In the genomic region with DNA sequence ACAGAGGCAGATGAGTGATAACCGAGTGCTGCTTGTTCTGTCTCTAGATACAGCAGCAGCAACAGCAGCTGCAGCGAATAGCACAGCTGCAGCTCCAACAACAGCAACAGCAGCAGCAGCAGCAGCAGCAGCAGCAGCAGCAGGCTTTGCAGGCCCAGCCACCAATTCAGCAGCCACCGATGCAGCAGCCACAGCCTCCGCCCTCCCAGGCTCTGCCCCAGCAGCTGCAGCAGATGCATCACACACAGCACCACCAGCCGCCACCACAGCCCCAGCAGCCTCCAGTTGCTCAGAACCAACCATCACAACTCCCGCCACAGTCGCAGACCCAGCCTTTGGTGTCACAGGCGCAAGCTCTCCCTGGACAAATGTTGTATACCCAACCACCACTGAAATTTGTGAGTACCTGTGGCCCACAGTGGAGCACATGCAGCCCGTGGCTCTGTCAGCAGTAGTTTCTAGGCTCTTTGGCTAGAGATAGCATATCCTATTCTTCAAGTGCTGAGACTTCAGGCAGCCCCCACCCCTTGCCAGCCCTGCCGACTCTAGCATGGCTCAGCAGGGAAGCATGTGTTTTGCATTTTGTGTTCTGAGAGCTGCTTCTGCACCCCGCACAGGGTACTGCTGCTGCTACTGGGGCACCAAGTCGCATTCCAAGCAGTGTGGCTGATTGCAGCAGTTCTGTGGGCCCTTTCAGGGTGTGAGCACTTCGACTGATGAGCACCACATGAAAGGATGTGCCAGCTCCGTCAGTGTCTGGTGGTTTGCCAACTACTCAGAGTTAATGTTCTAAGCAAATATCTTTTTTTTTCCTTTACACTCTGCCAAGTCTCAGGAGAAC, we compare ENCODE assay signal across 8 cellular contexts. TPM values are rescaled to one million over a fixed set of nuclear protein-coding genes. Genes with fewer than 3 reads are reported as not detected.
A peak's percentile ranks its signal among the peaks of the same experiment; 100 is the strongest.
DNase-seq lines count a peak whose midpoint lies in the region; ATAC-seq and TF ChIP-seq lines count a peak whose summit lies in the region.

No MANE protein-coding gene starts in this region.

- peak; percentile 15 for ATAC-seq in activated T-helper 17 cell treated with anti-CD3 and anti-CD28 coated beads, Interleukin-2, amount 50 U/mL, for 72 hours (replicated peaks)
- ATAC-seq in foreskin keratinocyte (peak; percentile 6), HG02981 (IDR thresholded peaks at IDR 0.05; ENCODE audit: unreplicated experiment) (no peak), HG02885 (IDR thresholded peaks at IDR 0.05; ENCODE audit: poor library complexity, unreplicated experiment) (no peak)
- ATAC-seq in stimulated activated naive B cell treated with anti-CD40 and anti-IgM and Interleukin-4, amounts not matched to agents 10 μg/mL and 1 μg/mL and 100 μg/mL, for 72 hours (replicated peaks) = no peak

- no peaks in the 10 kb centered on the region for H3K27me3 Mint-ChIP-seq in activated T-helper 17 cell treated with anti-CD3 and anti-CD28 coated beads, Interleukin-2, amount 50 U/mL, for 72 hours
- H3K27me3 Mint-ChIP-seq in stimulated activated naive B cell treated with anti-CD40 and anti-IgM and Interleukin-4, amounts not matched to agents 10 μg/mL and 1 μg/mL and 100 μg/mL, for 72 hours = no peaks in the 10 kb centered on the region

- peak overlapping the region; percentile 62 for H3K4me3 Mint-ChIP-seq in activated T-helper 17 cell treated with anti-CD3 and anti-CD28 coated beads, Interleukin-2, amount 50 U/mL, for 72 hours
- no peak overlapping the region for H3K4me3 Mint-ChIP-seq in stimulated activated naive B cell treated with anti-CD40 and anti-IgM and Interleukin-4, amounts not matched to agents 10 μg/mL and 1 μg/mL and 100 μg/mL, for 72 hours

- no peaks in the 10 kb centered on the region for H3K9me3 Mint-ChIP-seq in activated T-helper 17 cell treated with anti-CD3 and anti-CD28 coated beads, Interleukin-2, amount 50 U/mL, for 72 hours
- no peaks in the 10 kb centered on the region for H3K9me3 Mint-ChIP-seq in stimulated activated naive B cell treated with anti-CD40 and anti-IgM and Interleukin-4, amounts not matched to agents 10 μg/mL and 1 μg/mL and 100 μg/mL, for 72 hours

- H3K27ac ChIP-seq in foreskin keratinocyte (no peak overlapping the region), testis (no peak overlapping the region)

- TF ChIP-seq POLR2A in testis (IDR thresholded peaks at IDR 0.05) = no peak

- H3K36me3 ChIP-seq in testis (ENCODE audit: low read depth, missing control alignments) = no peaks in the 10 kb centered on the region

- no peaks in the 10 kb centered on the region for H3K27me3 ChIP-seq in foreskin keratinocyte
- H3K27me3 ChIP-seq in testis = no peaks in the 10 kb centered on the region

- no peak overlapping the region for H3K27ac Mint-ChIP-seq in activated T-helper 17 cell treated with anti-CD3 and anti-CD28 coated beads, Interleukin-2, amount 50 U/mL, for 72 hours
- H3K27ac Mint-ChIP-seq in stimulated activated naive B cell treated with anti-CD40 and anti-IgM and Interleukin-4, amounts not matched to agents 10 μg/mL and 1 μg/mL and 100 μg/mL, for 72 hours = peak overlapping the region; percentile 65

- no peak overlapping the region for H3K4me3 ChIP-seq in Jurkat, Clone E6-1 (ENCODE audit: low read length)
- H3K4me3 ChIP-seq in testis = no peak overlapping the region

- no peaks in the 10 kb centered on the region for H3K9me3 ChIP-seq in testis

- H3K4me1 ChIP-seq in foreskin keratinocyte (peaks cover 29% of the 10 kb centered on the region), testis (peaks cover 19% of the 10 kb centered on the region)

- no peak for TF ChIP-seq CTCF in foreskin keratinocyte (conservative IDR thresholded peaks at IDR 0.05)
- TF ChIP-seq CTCF in testis (IDR thresholded peaks at IDR 0.05) = no peak

- peaks cover 92% of the 10 kb centered on the region for H3K36me3 Mint-ChIP-seq in activated T-helper 17 cell treated with anti-CD3 and anti-CD28 coated beads, Interleukin-2, amount 50 U/mL, for 72 hours (ENCODE audit: low read depth)
- H3K36me3 Mint-ChIP-seq in stimulated activated naive B cell treated with anti-CD40 and anti-IgM and Interleukin-4, amounts not matched to agents 10 μg/mL and 1 μg/mL and 100 μg/mL, for 72 hours = peaks cover 24 to 57% of the 10 kb centered on the region in 2 donors

- peaks cover 42% of the 10 kb centered on the region for H3K4me1 Mint-ChIP-seq in activated T-helper 17 cell treated with anti-CD3 and anti-CD28 coated beads, Interleukin-2, amount 50 U/mL, for 72 hours
- peaks cover 6 to 20% of the 10 kb centered on the region in 2 donors for H3K4me1 Mint-ChIP-seq in stimulated activated naive B cell treated with anti-CD40 and anti-IgM and Interleukin-4, amounts not matched to agents 10 μg/mL and 1 μg/mL and 100 μg/mL, for 72 hours

- peak; percentile 93 for DNase-seq in Jurkat, Clone E6-1 (ENCODE audit: low read depth, low spot score)
- peak in 1 of 2 donors; percentile 52 for DNase-seq in foreskin keratinocyte
- no peak for DNase-seq in stimulated activated naive B cell treated with anti-CD40 and anti-IgM and Interleukin-4, amounts not matched to agents 10 μg/mL and 1 μg/mL and 100 μg/mL, for 72 hours
- no peak for DNase-seq in pons (ENCODE audit: low spot score)
- DNase-seq in testis = no peak

- 73 to 81% methylated on average over 9 to 14 of the region's 14 CpGs for WGBS in testis, 2 donors

- intact Hi-C loops in testis (cut with DNase I; ENCODE audit: low total_unique reads) = loop anchor here (5.0 kb wide), 1 partner anchor 69 kb away; a partner anchor contains a TSS

RNA-seq across cellular contexts. Expression of a gene that starts 59.2 kb away (rescaled TPM):
- polyA plus RNA-seq in Jurkat, Clone E6-1 (2012; ENCODE audit: insufficient read depth, insufficient read length) = 34.2 TPM
- total RNA-seq in activated T-helper 17 cell treated with anti-CD3 and anti-CD28 coated beads, Interleukin-2, amount 50 U/mL, for 72 hours = 100 to 1,000 TPM; 115 to 118 TPM
- total RNA-seq in foreskin keratinocyte (49.3 and 61.4 TPM in 2 replicates), testis (100 to 1,000 TPM in 1 of 2 donors, 10 to 100 TPM in 1; 81.6 to 101 TPM)
- polyA plus RNA-seq in foreskin keratinocyte (60.0 and 71.4 TPM in 2 replicates), testis (ENCODE audit: insufficient read depth, low read depth, low replicate concordance) (71.0 TPM)

Comparison
In these comparisons a context has a peak if more than half of its experiments do, and no peak if none do; other contexts are left out.
1. ATAC-seq: peak in activated T-helper 17 cell treated with anti-CD3 and anti-CD28 coated beads, Interleukin-2, amount 50 U/mL, for 72 hours (single experiment) and foreskin keratinocyte (single experiment); none in stimulated activated naive B cell treated with anti-CD40 and anti-IgM and Interleukin-4, amounts not matched to agents 10 μg/mL and 1 μg/mL and 100 μg/mL, for 72 hours (0 of 2), HG02981 (single experiment) and HG02885 (single experiment).